ENCODE assay signal across 1 cellular context in genomic region chr5:125484272-125485002, GRCh38.
TF ChIP-seq lines count a peak whose summit lies in the region.

No MANE protein-coding gene starts in this region.

TF ChIP-seq in SK-N-SH, 30 proteins besides CTCF, POLR2A, EP300 and RAD21 (continued from another document):
- no peak for TF ChIP-seq USF2 (IDR thresholded peaks at IDR 0.05; ENCODE audit: borderline replicate concordance, low read depth, low read length)
- peak; percentile 37 for TF ChIP-seq CHD2 (IDR thresholded peaks at IDR 0.05; ENCODE audit: low read length, partially characterized antibody)
- peak; percentile 95 for TF ChIP-seq TCF12 (IDR thresholded peaks at IDR 0.05)
- TF ChIP-seq RCOR1 (IDR thresholded peaks at IDR 0.05; ENCODE audit: low read length): peak; percentile 37
- peak; percentile 98 for TF ChIP-seq RXRA (IDR thresholded peaks at IDR 0.05; ENCODE audit: borderline replicate concordance, low read depth)
- TF ChIP-seq FOXM1 (IDR thresholded peaks at IDR 0.05; ENCODE audit: low read depth): peak; percentile 92
- no peak; the same call in 1 of the 2 replicates for TF ChIP-seq USF1 (IDR thresholded peaks at IDR 0.05; ENCODE audit: borderline replicate concordance, low read depth)
- TF ChIP-seq TEAD4 (IDR thresholded peaks at IDR 0.05; ENCODE audit: borderline replicate concordance, insufficient read depth): peak; percentile 96
- TF ChIP-seq TAF1 (IDR thresholded peaks at IDR 0.05; ENCODE audit: borderline replicate concordance, low read depth, low read length): 0 out of 2 replicates have a peak, but pooled peaks have one; percentile 25
- peak; percentile 76; the same call in 1 of the 2 replicates for TF ChIP-seq ZBTB33 (IDR thresholded peaks at IDR 0.05; ENCODE audit: borderline replicate concordance, low read depth)
- no peak for TF ChIP-seq EZH2phosphoT487 (IDR thresholded peaks at IDR 0.05; ENCODE audit: borderline replicate concordance, low read depth)
- no peak for TF ChIP-seq NRF1 (IDR thresholded peaks at IDR 0.05; ENCODE audit: low read depth, low read length)
- TF ChIP-seq, protein P1, sequence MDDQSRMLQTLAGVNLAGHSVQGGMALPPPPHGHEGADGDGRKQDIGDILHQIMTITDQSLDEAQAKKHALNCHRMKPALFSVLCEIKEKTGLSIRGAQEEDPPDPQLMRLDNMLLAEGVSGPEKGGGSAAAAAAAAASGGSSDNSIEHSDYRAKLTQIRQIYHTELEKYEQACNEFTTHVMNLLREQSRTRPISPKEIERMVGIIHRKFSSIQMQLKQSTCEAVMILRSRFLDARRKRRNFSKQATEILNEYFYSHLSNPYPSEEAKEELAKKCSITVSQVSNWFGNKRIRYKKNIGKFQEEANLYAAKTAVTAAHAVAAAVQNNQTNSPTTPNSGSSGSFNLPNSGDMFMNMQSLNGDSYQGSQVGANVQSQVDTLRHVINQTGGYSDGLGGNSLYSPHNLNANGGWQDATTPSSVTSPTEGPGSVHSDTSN (IDR thresholded peaks at IDR 0.05): peak; percentile 97
- TF ChIP-seq FOSL2 (IDR thresholded peaks at IDR 0.05; ENCODE audit: borderline replicate concordance, low read depth): peak; percentile 89
